Comparison of ENCODE assay signal across 21 cellular contexts in genomic region chr9:84691634-84692033, GRCh38. TPM values are rescaled to one million over a fixed set of nuclear protein-coding genes. Genes with fewer than 3 reads are reported as not detected.
"Had no signal": no experiment of that assay in that cellular context is flagged by ENCODE, and none has a peak within 500 bp of the region (broad histone marks: within the 10 kb centered on the region; RNA-seq: fewer than 3 reads in every experiment).

No MANE protein-coding gene starts in this region.

- H3K4me3 ChIP-seq: colonic mucosa, right atrium auricular region, sigmoid colon, skin epidermis, stomach, tibial artery, upper lobe of right lung, vagina had no signal

- H3K27ac ChIP-seq: colonic mucosa, foreskin keratinocyte, sigmoid colon, skin epidermis, stomach, upper lobe of right lung, vagina had no signal

- H3K27me3 ChIP-seq: colonic mucosa, right atrium auricular region, sigmoid colon, stomach, tibial artery, upper lobe of right lung, vagina had no signal

- H3K27ac Mint-ChIP-seq: endodermal cell; immature natural killer cell; naive thymus-derived CD4-positive, alpha-beta T cell; nephron progenitor cell had no signal

- FAIRE-seq: endothelial cell of umbilical vein, keratinocyte had no signal

- H3K9me3 ChIP-seq: colonic mucosa, right atrium auricular region, sigmoid colon, stomach, tibial artery, upper lobe of right lung, vagina had no signal

- ATAC-seq: foreskin keratinocyte; naive thymus-derived CD4-positive, alpha-beta T cell; upper lobe of right lung had no signal

- DNase-seq: colonic mucosa; dermis blood vessel endothelial cell; effector CD4-positive, alpha-beta T cell; endodermal cell; erythroblast; foreskin keratinocyte; immature natural killer cell; naive thymus-derived CD4-positive, alpha-beta T cell; nephron progenitor cell; sigmoid colon; stimulated activated CD4-positive, alpha-beta T cell treated with anti-CD3 and anti-CD28 coated beads, Interleukin-2, amount 100 ng/mL, for 24 hours; stimulated activated CD4-positive, alpha-beta T cell treated with anti-CD3 and anti-CD28 coated beads, Interleukin-4, amount 100 ng/mL, for 4 hours; stimulated activated naive CD4-positive, alpha-beta T cell; stomach; tibial artery; upper lobe of right lung had no signal

- H3K36me3 Mint-ChIP-seq: immature natural killer cell; naive thymus-derived CD4-positive, alpha-beta T cell had no signal

- H3K4me1 Mint-ChIP-seq: endodermal cell, immature natural killer cell had no signal

- H3K9me3 Mint-ChIP-seq: endodermal cell, immature natural killer cell, nephron progenitor cell had no signal

- H3K4me3 Mint-ChIP-seq: endodermal cell; immature natural killer cell; naive thymus-derived CD4-positive, alpha-beta T cell; nephron progenitor cell had no signal

- H3K4me1 ChIP-seq: colonic mucosa, foreskin keratinocyte, right atrium auricular region, sigmoid colon, stomach, upper lobe of right lung, vagina had no signal

- H3K36me3 ChIP-seq: colonic mucosa, right atrium auricular region, sigmoid colon, stomach, tibial artery, upper lobe of right lung, vagina had no signal

RNA-seq across cellular contexts. Expression of gene NTRK2, which starts 22.1 kb away (rescaled TPM):
- polyA plus RNA-seq: immature natural killer cell; naive thymus-derived CD4-positive, alpha-beta T cell had no signal
